Comparison of ENCODE assay signal across 8 cellular contexts in the genomic region with DNA sequence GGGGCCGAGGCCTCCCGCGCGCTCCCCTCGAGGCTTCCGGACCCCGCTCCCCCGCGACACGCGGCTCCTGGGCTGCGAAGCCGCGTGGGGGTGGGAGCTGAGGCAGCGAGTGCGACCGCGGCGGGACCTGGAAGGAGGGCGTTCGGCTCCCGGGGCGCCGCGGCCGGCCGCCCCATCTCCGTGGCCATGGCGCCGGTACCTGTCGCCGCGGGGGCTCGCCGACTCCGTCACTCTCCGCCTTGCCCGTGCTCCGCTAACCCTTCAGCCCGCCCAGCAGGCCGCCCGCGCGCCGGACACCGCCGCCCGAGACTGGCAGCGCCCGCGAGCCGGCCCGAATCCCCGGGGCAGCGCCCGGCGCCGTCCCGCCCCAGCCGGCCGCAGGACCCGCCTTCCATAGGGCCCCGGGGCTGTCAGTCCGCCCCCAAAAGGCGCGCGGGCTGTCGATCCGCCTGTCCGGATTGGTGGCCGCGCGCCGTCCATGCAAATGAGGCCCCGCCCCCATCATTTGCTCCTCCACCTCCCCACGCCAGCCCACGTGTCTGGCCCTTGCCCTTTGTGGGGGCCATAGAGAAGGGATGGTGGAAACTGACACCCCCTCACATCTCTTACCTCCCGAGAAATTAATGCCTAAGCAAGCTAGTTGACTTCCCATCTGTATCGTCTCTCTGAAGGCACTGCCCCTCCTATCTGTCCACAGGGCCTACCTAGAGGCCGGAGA. TPM values are rescaled to one million over a fixed set of nuclear protein-coding genes. Genes with fewer than 3 reads are reported as not detected.
A peak's percentile ranks its signal among the peaks of the same experiment; 100 is the strongest.
DNase-seq lines count a peak whose midpoint lies in the region; ATAC-seq and TF ChIP-seq lines count a peak whose summit lies in the region.

A gene (minus strand): TSS at position 311 of the 718 bp plus-strand sequence. CDS start 46,091 bp downstream, outside the sequence.

- H3K9ac ChIP-seq in HCT116 (ENCODE audit: low read length), result peak within 1 kb of the TSS; percentile 82
- peak within 1 kb of the TSS; percentile 91 for H3K9ac ChIP-seq in rectal smooth muscle tissue (ENCODE audit: low read length)

- BruUV-seq in HCT116 (replicated peaks; lab: Mats Ljungman, UMichigan), result no TSS peak

- RAD21 ChIA-PET in HCT116 (lab: Charles Lee; ENCODE audit: low non-redundant PET in 1 of 2, low total read pairs in 2 of 2, uncharacterized antibody in 2 of 2, unreplicated experiment in 2 of 2), result no interaction called here

- TF ChIP-seq POLR2A in HCT116 (IDR thresholded peaks at IDR 0.05; ENCODE audit: borderline replicate concordance, extremely low read depth, insufficient read depth, insufficient read length), result peak; percentile 85
- TF ChIP-seq POLR2A in vagina (IDR thresholded peaks at IDR 0.05), result peak; percentile 98

- peak within 1 kb of the TSS; percentile 88 for H3K4me2 ChIP-seq in HCT116 (ENCODE audit: low read length)

- WGBS in right cardiac atrium, result 1% methylated on average over 79 of the region's 80 CpGs

- H3K79me2 ChIP-seq in HCT116 (ENCODE audit: insufficient read depth, low read length), result peaks cover 45% of the 10 kb centered on the region

- ATAC-seq in HCT116 (peak; percentile 95), right cardiac atrium (peak; percentile 95 to 96)

- H3K36me3 ChIP-seq in GM06990 (ENCODE audit: control insufficient read depth, insufficient read depth, low read length) (no peaks in the 10 kb centered on the region; the same call in 1 of the 2 replicates), HCT116 (ENCODE audit: control insufficient read depth in 1 of 2, insufficient read depth in 2 of 2, low read length in 2 of 2) (no peaks in the 10 kb centered on the region), rectal smooth muscle tissue (ENCODE audit: control insufficient read depth, insufficient read depth, low read length) (no peaks in the 10 kb centered on the region), vagina (peaks cover 0 to 5% of the 10 kb centered on the region in 2 donors)

- no peak for TF ChIP-seq RAD21 in HCT116 (IDR thresholded peaks at IDR 0.05; ENCODE audit: low read depth)

- POLR2A ChIA-PET in HCT116 (lab: Charles Lee), result no interaction called here

- CTCF ChIA-PET in HCT116 (lab: Charles Lee), result interaction anchor here (0.9 kb wide), 1 partner anchor 48 kb away, joined by 3 read pairs; no protein-coding TSS in a partner anchor

- DNase-seq in GM06990 (ENCODE audit: extremely low read depth, insufficient read length) (peak; percentile 92), HCT116 (ENCODE audit: low read depth, low spot score) (peak; percentile 70), MV-4-11 (lab: John Stamatoyannopoulos, UW) (peak; percentile 88), anterior cingulate cortex (lab: John Stamatoyannopoulos, UW) (peak in 57 of 58 donors; percentile 21 to 95 (median 85)), right cardiac atrium (peak; percentile 97 to 99 (median 98)), vagina (ENCODE audit: extremely low spot score in 2 of 2) (peak in 1 of 2 donors; percentile 96)

- TF ChIP-seq CTCF in GM06990 (IDR thresholded peaks at IDR 0.05; ENCODE audit: insufficient read depth, low read length, poor library complexity, severe bottlenecking) (no peak), HCT116 (IDR thresholded peaks at IDR 0.05 in 2 of 3, conservative IDR thresholded peaks at IDR 0.05 in 1 of 3; ENCODE audit: borderline replicate concordance in 1 of 3, insufficient read depth in 1 of 3, low read depth in 2 of 3, low read length in 2 of 3) (no peak), vagina (IDR thresholded peaks at IDR 0.05) (peak in 1 of 3 experiments; percentile 9)

- H3K27ac ChIP-seq in HCT116 (ENCODE audit: low read depth, low read length), result peak within 1 kb of the TSS; percentile 90
- H3K27ac ChIP-seq in right cardiac atrium (ENCODE audit: low read length), result peak within 1 kb of the TSS; percentile 99
- peak within 1 kb of the TSS; percentile 96 for H3K27ac ChIP-seq in rectal smooth muscle tissue (ENCODE audit: low read depth, low read length)
- H3K27ac ChIP-seq in vagina, result peak within 1 kb of the TSS; percentile 99

- H3K9me2 ChIP-seq in HCT116 (ENCODE audit: insufficient read depth), result no peaks in the 10 kb centered on the region

- peak within 1 kb of the TSS; percentile 77 for H3K4me3 ChIP-seq in GM06990 (replicated peaks; ENCODE audit: low read depth, low read length)
- peak within 1 kb of the TSS; percentile 76 to 87 for H3K4me3 ChIP-seq in HCT116 (replicated peaks in 1 of 2; ENCODE audit: low read depth in 1 of 2, low read length in 2 of 2)
- peak within 1 kb of the TSS; percentile 86 for H3K4me3 ChIP-seq in right cardiac atrium (ENCODE audit: low read length)
- peak within 1 kb of the TSS; percentile 98 for H3K4me3 ChIP-seq in rectal smooth muscle tissue (ENCODE audit: low read length)
- peak within 1 kb of the TSS; percentile 97 to 99 for H3K4me3 ChIP-seq in vagina

- H3K9me3 ChIP-seq in HCT116 (ENCODE audit: control insufficient read depth in 1 of 2, insufficient read depth in 1 of 2, low read depth in 1 of 2, low read length in 2 of 2) (peaks cover 0 to 3% of the 10 kb centered on the region in 2 experiments; a peak in 1 of 4 replicates), right cardiac atrium (ENCODE audit: control insufficient read depth, low read length) (no peaks in the 10 kb centered on the region), vagina (no peaks in the 10 kb centered on the region)

- intact Hi-C loops in HCT116 (cut with micrococcal nuclease), result loop anchor here (2.0 kb wide), 1 partner anchor 44 kb away; no protein-coding TSS in a partner anchor
- intact Hi-C loops in T-helper 2 cell treated with Interferon-gamma antibody and Interleukin-4, amounts not matched to agents 100 ng/mL and 5 ng/mL, for 36 hours (cut with micrococcal nuclease), result loop anchor here (1.0 to 2.0 kb wide), 2 partner anchors 40 to 104 kb away; no protein-coding TSS in a partner anchor
- intact Hi-C loops in right cardiac atrium (cut with DNase I), result loop anchor here (2.0 to 10.0 kb wide), 6 partner anchors 36 to 104 kb away; no protein-coding TSS in a partner anchor
- intact Hi-C loops in vagina (cut with DNase I), result loop anchor here (1.0 to 10.0 kb wide), 3 partner anchors 44 to 86 kb away; no protein-coding TSS in a partner anchor

- H3K4me1 ChIP-seq in HCT116 (ENCODE audit: control insufficient read depth in 1 of 2, insufficient read depth in 2 of 2, low read length in 2 of 2) (peaks cover 12 to 14% of the 10 kb centered on the region in 2 experiments; a peak in 3 of 4 replicates), right cardiac atrium (ENCODE audit: control insufficient read depth, insufficient read depth, low read length) (peaks cover 14% of the 10 kb centered on the region), rectal smooth muscle tissue (ENCODE audit: control insufficient read depth, insufficient read depth, low read length) (no peaks in the 10 kb centered on the region), vagina (peaks cover 15% of the 10 kb centered on the region)

- H2AFZ ChIP-seq in HCT116 (ENCODE audit: low read depth, low read length, poor library complexity, severe bottlenecking), result peak within 1 kb of the TSS; percentile 25

- H3K27me3 ChIP-seq in GM06990 (replicated peaks; ENCODE audit: control insufficient read depth, insufficient read depth, low read length) (no peaks in the 10 kb centered on the region), HCT116 (ENCODE audit: insufficient read depth, low read length) (no peaks in the 10 kb centered on the region), right cardiac atrium (ENCODE audit: control insufficient read depth, insufficient read depth) (no peaks in the 10 kb centered on the region), rectal smooth muscle tissue (ENCODE audit: control insufficient read depth, insufficient read depth, low read length) (no peaks in the 10 kb centered on the region), vagina (no peaks in the 10 kb centered on the region)

- 0 out of 2 replicates have a peak, but pooled peaks cover 10% of the 10 kb centered on the region for H4K20me1 ChIP-seq in HCT116 (ENCODE audit: insufficient read depth)

TF ChIP-seq in HCT116, 20 proteins besides CTCF, POLR2A, EP300 and RAD21 (continues in another document):
- no peak for TF ChIP-seq ZNF274 (IDR thresholded peaks at IDR 0.05; ENCODE audit: low read depth, low read length)
- TF ChIP-seq FOSL1 (IDR thresholded peaks at IDR 0.05; ENCODE audit: low read depth), result no peak
- TF ChIP-seq, protein P1, sequence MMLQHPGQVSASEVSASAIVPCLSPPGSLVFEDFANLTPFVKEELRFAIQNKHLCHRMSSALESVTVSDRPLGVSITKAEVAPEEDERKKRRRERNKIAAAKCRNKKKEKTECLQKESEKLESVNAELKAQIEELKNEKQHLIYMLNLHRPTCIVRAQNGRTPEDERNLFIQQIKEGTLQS (IDR thresholded peaks at IDR 0.05), result no peak
- no peak for TF ChIP-seq TCF7L2 (IDR thresholded peaks at IDR 0.05; ENCODE audit: borderline replicate concordance, extremely low read depth, insufficient read depth, insufficient read length)
- TF ChIP-seq CBX3 (IDR thresholded peaks at IDR 0.05; ENCODE audit: low read depth), result no peak
- TF ChIP-seq EZH2 (IDR thresholded peaks at IDR 0.05), result no peak
- TF ChIP-seq YY1 (IDR thresholded peaks at IDR 0.05; ENCODE audit: extremely low read depth, insufficient replicate concordance, low read depth, low read length), result peak; percentile 59
- TF ChIP-seq, protein P2, sequence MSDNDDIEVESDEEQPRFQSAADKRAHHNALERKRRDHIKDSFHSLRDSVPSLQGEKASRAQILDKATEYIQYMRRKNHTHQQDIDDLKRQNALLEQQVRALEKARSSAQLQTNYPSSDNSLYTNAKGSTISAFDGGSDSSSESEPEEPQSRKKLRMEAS (IDR thresholded peaks at IDR 0.05), result peak; percentile 88
- no peak for TF ChIP-seq SRF (IDR thresholded peaks at IDR 0.05; ENCODE audit: low read depth)

RNA-seq across cellular contexts. Expression of the gene that starts here (rescaled TPM):
- total RNA-seq in HCT116 (2021; ENCODE audit: unreplicated experiment), result 50.3 TPM
- 19.5 and 29.2 TPM in 2 replicates for polyA plus RNA-seq in HCT116 (2012)
- 78.9 and 83.2 TPM in 2 replicates for total RNA-seq in T-helper 2 cell treated with Interferon-gamma antibody and Interleukin-4, amounts not matched to agents 100 ng/mL and 5 ng/mL, for 36 hours
- 100 to 1,000 TPM; 109 to 155 (median 111) TPM for total RNA-seq in right cardiac atrium
- polyA plus RNA-seq in right cardiac atrium, result 75.0 TPM
- total RNA-seq in vagina, result 246 TPM
